In the genomic region with DNA sequence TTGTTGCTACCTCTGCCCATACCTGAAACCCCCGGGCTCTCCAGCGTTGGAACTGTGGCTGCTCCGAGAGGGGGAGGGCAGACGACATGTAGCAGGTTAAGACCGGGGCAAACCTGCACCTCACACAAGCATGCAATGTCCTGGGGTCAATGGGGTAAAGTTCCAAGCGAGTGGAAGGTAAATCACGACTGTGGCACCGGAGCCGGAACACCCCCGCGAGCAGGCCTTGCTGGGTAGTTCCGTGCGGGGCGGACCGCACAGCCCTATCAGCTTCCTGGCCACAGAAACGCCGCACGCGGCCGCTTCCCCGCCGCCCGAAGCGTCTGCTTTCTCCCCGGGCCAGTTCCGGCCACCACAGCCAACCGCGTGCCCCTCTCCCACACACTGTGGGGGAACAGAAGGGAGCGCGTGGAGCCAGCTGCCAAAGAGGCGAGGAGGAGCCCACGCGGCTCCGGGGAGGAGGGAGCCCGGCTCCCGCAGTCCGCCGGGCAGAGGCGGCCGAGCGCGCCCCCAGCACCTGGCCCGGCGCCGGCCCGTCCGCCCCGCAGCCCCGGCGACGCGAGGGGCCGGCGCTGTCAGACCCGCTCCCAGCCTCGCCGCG, we compare ENCODE assay signal across 1 cellular context.
TF ChIP-seq lines count a peak whose summit lies in the region.

No MANE protein-coding gene starts in this region.

TF ChIP-seq in SK-N-SH treated with all-trans-retinoic acid at 6 μM for 48 hours, 23 proteins besides CTCF, POLR2A, EP300 and RAD21 (continued from another document):
- TF ChIP-seq, protein P1, sequence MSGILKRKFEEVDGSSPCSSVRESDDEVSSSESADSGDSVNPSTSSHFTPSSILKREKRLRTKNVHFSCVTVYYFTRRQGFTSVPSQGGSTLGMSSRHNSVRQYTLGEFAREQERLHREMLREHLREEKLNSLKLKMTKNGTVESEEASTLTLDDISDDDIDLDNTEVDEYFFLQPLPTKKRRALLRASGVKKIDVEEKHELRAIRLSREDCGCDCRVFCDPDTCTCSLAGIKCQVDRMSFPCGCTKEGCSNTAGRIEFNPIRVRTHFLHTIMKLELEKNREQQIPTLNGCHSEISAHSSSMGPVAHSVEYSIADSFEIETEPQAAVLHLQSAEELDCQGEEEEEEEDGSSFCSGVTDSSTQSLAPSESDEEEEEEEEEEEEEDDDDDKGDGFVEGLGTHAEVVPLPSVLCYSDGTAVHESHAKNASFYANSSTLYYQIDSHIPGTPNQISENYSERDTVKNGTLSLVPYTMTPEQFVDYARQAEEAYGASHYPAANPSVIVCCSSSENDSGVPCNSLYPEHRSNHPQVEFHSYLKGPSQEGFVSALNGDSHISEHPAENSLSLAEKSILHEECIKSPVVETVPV (CRISPR knock-in tag; IDR thresholded peaks at IDR 0.05) = no peak
